Comparison of ENCODE assay signal across 15 cellular contexts in the genomic region with DNA sequence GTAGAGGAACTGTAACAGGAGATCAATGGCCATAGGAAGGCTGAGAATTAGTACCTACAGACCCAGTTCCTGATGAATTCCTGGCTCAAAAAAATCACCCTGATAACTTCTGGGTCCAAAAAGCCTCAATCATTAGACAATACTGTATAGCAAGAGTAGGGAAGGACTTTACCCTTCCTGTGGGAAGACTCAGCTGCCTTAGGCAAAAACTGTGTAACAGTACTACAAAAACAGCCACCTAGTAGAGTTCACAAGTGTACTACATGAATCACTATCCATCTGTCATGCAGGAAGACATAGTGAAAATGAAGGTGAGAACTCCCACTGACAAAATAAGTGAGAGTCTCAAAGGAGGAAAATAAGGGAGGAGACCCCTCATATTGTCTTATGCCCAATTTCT. TPM values are rescaled to one million over a fixed set of nuclear protein-coding genes. Genes with fewer than 3 reads are reported as not detected.
DNase-seq lines count a peak whose midpoint lies in the region; ATAC-seq and TF ChIP-seq lines count a peak whose summit lies in the region.
"Had no signal": no experiment of that assay in that cellular context is flagged by ENCODE, and none has a peak within 500 bp of the region (broad histone marks: within the 10 kb centered on the region; RNA-seq: fewer than 3 reads in every experiment).

No MANE protein-coding gene starts in this region.

- POLR2A ChIA-PET in Caco-2 (lab: Charles Lee): interaction anchor here (0.6 kb wide), 1 partner anchor 1769 kb away, joined by 5 read pairs; no protein-coding TSS in a partner anchor
- POLR2A ChIA-PET in OCI-LY7 (lab: Charles Lee): no interaction called here

- H2AFZ ChIP-seq in OCI-LY7 (ENCODE audit: low read length): 0 out of 2 replicates have a peak overlapping the region, but pooled peaks have one; percentile 8

- H3K36me3 Mint-ChIP-seq in Caco-2 (ENCODE audit: insufficient read depth, unreplicated experiment): no peaks in the 10 kb centered on the region
- peaks cover 4 to 11% of the 10 kb centered on the region in 2 donors for H3K36me3 Mint-ChIP-seq in stimulated activated naive B cell treated with anti-CD40 and anti-IgM and Interleukin-4, amounts not matched to agents 10 μg/mL and 1 μg/mL and 100 μg/mL, for 72 hours
- H3K36me3 Mint-ChIP-seq: CD14-positive monocyte; CD8-positive, alpha-beta T cell had no signal

- CTCF ChIA-PET in Caco-2 (lab: Charles Lee): no interaction called here
- CTCF ChIA-PET in OCI-LY7 (lab: Charles Lee; ENCODE audit: unreplicated experiment): no interaction called here

- peaks cover 27% of the 10 kb centered on the region for H3K9me3 ChIP-seq in Caco-2
- H3K9me3 ChIP-seq in OCI-LY7 (ENCODE audit: low read length): 0 out of 2 replicates have a peak, but pooled peaks cover 11% of the 10 kb centered on the region

- H3K27ac ChIP-seq in OCI-LY7 (ENCODE audit: low read depth, low read length, poor library complexity, severe bottlenecking): no peak overlapping the region
- H3K27ac ChIP-seq: HL-60 had no signal

- no peak for DNase-seq in Caco-2
- no peak for DNase-seq in OCI-LY7 (ENCODE audit: low spot score)
- peak; percentile 52 for DNase-seq in epithelial cell of esophagus (ENCODE audit: low read depth)
- DNase-seq in stimulated activated naive B cell treated with anti-CD40 and anti-IgM and Interleukin-4, amounts not matched to agents 10 μg/mL and 1 μg/mL and 100 μg/mL, for 72 hours: no peak
- DNase-seq in NCI-H526 treated with DMSO at 0.1 percent for 48 hours (lab: John Stamatoyannopoulos, UW): no peak
- no peak for DNase-seq in head of caudate nucleus
- DNase-seq: CD8-positive, alpha-beta T cell; COR-L47; DMS53; GF-D8; HCEC 1CT; HFFc6 had no signal

- TF ChIP-seq CTCF in Caco-2 (IDR thresholded peaks at IDR 0.05; ENCODE audit: insufficient read depth in 1 of 2, low read depth in 1 of 2, low read length in 1 of 2, severe bottlenecking in 1 of 2, unreplicated experiment in 1 of 2) (no peak), OCI-LY7 (conservative IDR thresholded peaks at IDR 0.05; ENCODE audit: low read length) (no peak), epithelial cell of esophagus (IDR thresholded peaks at IDR 0.05; ENCODE audit: insufficient read depth, low read depth, low read length, missing control alignments) (no peak)

- no peak overlapping the region for H3K4me3 ChIP-seq in Caco-2 (ENCODE audit: low read depth, low read length)
- H3K4me3 ChIP-seq in OCI-LY7 (ENCODE audit: low read depth, low read length, poor library complexity, severe bottlenecking): no peak overlapping the region
- no peak overlapping the region for H3K4me3 ChIP-seq in epithelial cell of esophagus (ENCODE audit: low read length)

- intact Hi-C loops in Caco-2 (cut with micrococcal nuclease; ENCODE audit: unreplicated experiment): no loop called here
- intact Hi-C loops in OCI-LY7 (cut with micrococcal nuclease; ENCODE audit: unreplicated experiment): no loop called here
- intact Hi-C loops in head of caudate nucleus (cut with DNase I): no loop called here

- H3K4me2 ChIP-seq in OCI-LY7 (ENCODE audit: low read length): no peak overlapping the region

- H3K36me3 ChIP-seq in Caco-2 (ENCODE audit: control insufficient read depth, insufficient read depth, low read length) (no peaks in the 10 kb centered on the region), OCI-LY7 (ENCODE audit: insufficient read depth, low read length) (no peaks in the 10 kb centered on the region)

- H3K4me1 ChIP-seq in Caco-2 (no peaks in the 10 kb centered on the region), OCI-LY7 (ENCODE audit: insufficient read depth, low read length, poor library complexity, severe bottlenecking) (no peaks in the 10 kb centered on the region)

- no peaks in the 10 kb centered on the region for H3K27me3 ChIP-seq in Caco-2 (replicated peaks; ENCODE audit: control insufficient read depth, insufficient read depth, low read length)

- peaks cover 18% of the 10 kb centered on the region for H3K9me3 Mint-ChIP-seq in Caco-2 (ENCODE audit: unreplicated experiment)
- H3K9me3 Mint-ChIP-seq in stimulated activated naive B cell treated with anti-CD40 and anti-IgM and Interleukin-4, amounts not matched to agents 10 μg/mL and 1 μg/mL and 100 μg/mL, for 72 hours: peaks cover 0 to 2% of the 10 kb centered on the region in 2 donors

- no peaks in the 10 kb centered on the region for H3K9me2 ChIP-seq in OCI-LY7 (ENCODE audit: insufficient read depth, low read length)

- peaks cover 7% of the 10 kb centered on the region for H3K4me1 Mint-ChIP-seq in Caco-2 (ENCODE audit: low read depth, unreplicated experiment)
- H3K4me1 Mint-ChIP-seq in stimulated activated naive B cell treated with anti-CD40 and anti-IgM and Interleukin-4, amounts not matched to agents 10 μg/mL and 1 μg/mL and 100 μg/mL, for 72 hours: peaks cover 14 to 22% of the 10 kb centered on the region in 2 donors

- H3K79me2 ChIP-seq in OCI-LY7 (ENCODE audit: insufficient read depth, low read depth, low read length): no peaks in the 10 kb centered on the region

- H4K20me1 ChIP-seq in OCI-LY7 (ENCODE audit: insufficient read depth, low read length): no peaks in the 10 kb centered on the region

- H3K27me3 Mint-ChIP-seq in Caco-2 (ENCODE audit: insufficient read depth, unreplicated experiment): no peaks in the 10 kb centered on the region
- no peaks in the 10 kb centered on the region for H3K27me3 Mint-ChIP-seq in stimulated activated naive B cell treated with anti-CD40 and anti-IgM and Interleukin-4, amounts not matched to agents 10 μg/mL and 1 μg/mL and 100 μg/mL, for 72 hours

- H3K4me3 Mint-ChIP-seq in Caco-2 (ENCODE audit: unreplicated experiment): no peak overlapping the region
- H3K4me3 Mint-ChIP-seq in stimulated activated naive B cell treated with anti-CD40 and anti-IgM and Interleukin-4, amounts not matched to agents 10 μg/mL and 1 μg/mL and 100 μg/mL, for 72 hours: no peak overlapping the region
- H3K4me3 Mint-ChIP-seq: CD8-positive, alpha-beta T cell; HFFc6 had no signal

- BruUV-seq in Caco-2 (replicated peaks; lab: Mats Ljungman, UMichigan) (no TSS peak), OCI-LY7 (replicated peaks; lab: Mats Ljungman, UMichigan) (no TSS peak)

- ATAC-seq in stimulated activated naive B cell treated with anti-CD40 and anti-IgM and Interleukin-4, amounts not matched to agents 10 μg/mL and 1 μg/mL and 100 μg/mL, for 72 hours (replicated peaks): peak; percentile 38 to 43
- ATAC-seq in HG02763 (IDR thresholded peaks at IDR 0.05; ENCODE audit: unreplicated experiment): no peak
- ATAC-seq: CD8-positive, alpha-beta T cell had no signal

- peak overlapping the region; percentile 15 for H3K27ac Mint-ChIP-seq in Caco-2 (ENCODE audit: unreplicated experiment)
- no peak overlapping the region for H3K27ac Mint-ChIP-seq in stimulated activated naive B cell treated with anti-CD40 and anti-IgM and Interleukin-4, amounts not matched to agents 10 μg/mL and 1 μg/mL and 100 μg/mL, for 72 hours
- H3K27ac Mint-ChIP-seq: CD8-positive, alpha-beta T cell; HFFc6 had no signal

RNA-seq across cellular contexts. Expression of gene MAP3K8, which starts 47.6 kb away (rescaled TPM):
- total RNA-seq in Caco-2 (2022): 17.9 and 18.8 TPM in 2 replicates
- 5.0 and 10.8 TPM in 2 replicates for total RNA-seq in OCI-LY7 (2014; rRNA removed; shearing (Covaris generic))
- total RNA-seq in OCI-LY7 (2022): 21.6 and 21.9 TPM in 2 replicates
